ENCODE assay signal across 8 cellular contexts in genomic region chr3:146160964-146161724, GRCh38. TPM values are rescaled to one million over a fixed set of nuclear protein-coding genes. Genes with fewer than 3 reads are reported as not detected.
DNase-seq lines count a peak whose midpoint lies in the region; ATAC-seq lines count a peak whose summit lies in the region.

Gene PLOD2, minus strand, starts transcription at chr3:146161184. Its CDS starts 195 bp downstream, at chr3:146160989.

- in situ Hi-C loops in HAP-1 (cut with MboI; ENCODE audit: low sequenced_read_pairs), result loop anchor here (25.0 kb wide), 2 partner anchors 99 to 374 kb away; no protein-coding TSS in a partner anchor

- no peaks in the 10 kb centered on the region for H3K27me3 ChIP-seq in HAP-1 (ENCODE audit: low read depth)
- peaks cover 24% of the 10 kb centered on the region for H3K27me3 ChIP-seq in thymus (ENCODE audit: control insufficient read depth, insufficient read depth)

- H3K27ac ChIP-seq in thymus (ENCODE audit: low read depth), result peak within 1 kb of the TSS; percentile 85

- H3K36me3 ChIP-seq in HAP-1 (replicated peaks), result no peaks in the 10 kb centered on the region
- no peaks in the 10 kb centered on the region for H3K36me3 ChIP-seq in thymus (ENCODE audit: control insufficient read depth, insufficient read depth)

- under 1% methylated on average over 76 of the region's 76 CpGs for WGBS in thymus

- ATAC-seq in esophagus mucosa, result peak; percentile 78

- H3K4me1 ChIP-seq in HAP-1 (peaks cover 34% of the 10 kb centered on the region), thymus (ENCODE audit: control insufficient read depth, insufficient read depth, low read length) (no peaks in the 10 kb centered on the region)

- H3K4me3 ChIP-seq in HAP-1 (peak within 1 kb of the TSS; percentile 64), thymus (ENCODE audit: low read length) (peak within 1 kb of the TSS; percentile 33)

- peak; percentile 42 for DNase-seq in SIG-M5 treated with dmso at 0.1 percent for 504 hours (lab: John Stamatoyannopoulos, UW; ENCODE audit: unreplicated experiment)
- DNase-seq in SIG-M5 (lab: John Stamatoyannopoulos, UW), result no peak
- peak; percentile 63 to 78 for DNase-seq in HAP-1 (ENCODE audit: low spot score in 2 of 2)
- peak; percentile 26 for DNase-seq in NCI-H1417 treated with DMSO at 0.1 percent for 48 hours (lab: John Stamatoyannopoulos, UW)
- peak; percentile 17 to 24 for DNase-seq in activated CD4-positive, alpha-beta T cell treated with anti-CD3 and anti-CD28 coated beads, Interleukin-2, amount 50 U/mL, for 48 hours
- DNase-seq in midbrain (lab: John Stamatoyannopoulos, UW), result peak; percentile 61

- H3K9me3 ChIP-seq in HAP-1, result no peaks in the 10 kb centered on the region
- H3K9me3 ChIP-seq in thymus (ENCODE audit: control insufficient read depth), result no peaks in the 10 kb centered on the region

RNA-seq across cellular contexts. Expression of gene PLOD2, which starts in this region (rescaled TPM):
- 14.5 TPM for total RNA-seq in esophagus mucosa
- 35.4 TPM for polyA plus RNA-seq in thymus
